In the genomic region with DNA sequence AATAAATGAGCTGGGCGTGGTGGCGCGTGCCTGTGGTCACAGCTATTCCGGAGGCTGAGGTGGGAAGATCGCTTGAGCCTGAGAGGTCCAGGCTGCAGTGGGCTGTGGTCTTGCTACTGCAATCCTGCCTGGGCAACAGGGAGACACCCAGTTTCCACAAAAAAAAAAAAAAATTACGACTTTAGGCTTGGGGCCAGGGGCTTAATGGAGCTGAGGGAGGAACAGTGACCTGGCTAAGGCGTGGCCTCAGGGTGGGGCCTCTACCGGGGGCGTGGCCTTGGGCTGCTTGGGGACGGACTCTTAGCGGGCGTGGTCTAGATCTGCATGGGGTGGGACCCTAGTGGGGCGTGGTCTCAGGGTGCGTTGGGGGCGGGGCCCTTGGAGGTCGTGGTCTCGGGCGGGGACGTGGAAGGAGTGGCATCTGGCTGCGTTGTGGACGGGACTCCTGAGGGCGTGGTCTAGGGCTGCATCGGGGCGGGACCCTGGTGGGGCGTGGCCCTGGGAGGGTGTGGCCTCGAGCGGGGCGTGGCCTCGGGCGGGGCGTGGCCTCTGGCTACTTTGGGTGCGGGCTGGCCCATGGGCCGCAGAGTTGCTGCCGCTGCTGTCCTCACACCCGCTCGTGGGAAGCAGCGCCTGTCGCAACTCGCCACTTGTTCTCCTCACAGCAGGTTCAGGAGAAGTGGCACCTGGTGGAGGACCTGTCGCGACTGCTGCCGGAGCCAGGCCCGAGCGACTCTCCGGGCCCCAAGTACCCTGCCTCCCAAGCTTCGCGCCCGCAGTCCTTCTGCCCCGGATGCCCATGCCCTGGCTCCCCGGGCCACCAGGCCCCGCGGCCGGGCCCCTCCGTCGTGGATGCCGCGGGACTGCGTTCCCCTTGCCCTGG, we compare ENCODE assay signal across 8 cellular contexts. TPM values are rescaled to one million over a fixed set of nuclear protein-coding genes. Genes with fewer than 3 reads are reported as not detected.
DNase-seq lines count a peak whose midpoint lies in the region; ATAC-seq and TF ChIP-seq lines count a peak whose summit lies in the region.

No MANE protein-coding gene starts in this region.

- peak overlapping the region; percentile 65 for H3K27ac ChIP-seq in CD4-positive, CD25-positive, alpha-beta regulatory T cell (ENCODE audit: insufficient read depth, low read length, poor library complexity, severe bottlenecking)

- H3K4me1 Mint-ChIP-seq in CD4-positive, CD25-positive, alpha-beta regulatory T cell: peaks cover 0 to 75% (median 23%) of the 10 kb centered on the region in 4 donors
- H3K4me1 Mint-ChIP-seq in stimulated activated effector memory CD8-positive, alpha-beta T cell treated with anti-CD3 and anti-CD28 coated beads, Interleukin-12 subunit alpha, Interleukin-12 subunit beta, amount 100 ng/mL, for 72 hours: peaks cover 67% of the 10 kb centered on the region

- peak; percentile 92 to 94 (median 94) for DNase-seq in CD4-positive, CD25-positive, alpha-beta regulatory T cell
- DNase-seq in NCI-H748 treated with DMSO at 0.1 percent for 48 hours (lab: John Stamatoyannopoulos, UW) (peak; percentile 85), ecto neural progenitor cell (ENCODE audit: low spot score) (peak; percentile 100), mucosa of descending colon (peak; percentile 98 to 99 (median 98))
- DNase-seq in activated CD4-positive, alpha-beta T cell treated with anti-CD3 and anti-CD28 coated beads for 48 hours: peak; percentile 99
- peak; percentile 97 to 99 for DNase-seq in stimulated activated effector memory CD8-positive, alpha-beta T cell treated with anti-CD3 and anti-CD28 coated beads, Interleukin-12 subunit alpha, Interleukin-12 subunit beta, amount 100 ng/mL, for 72 hours (ENCODE audit: low spot score in 2 of 2)

- H3K4me3 Mint-ChIP-seq in CD4-positive, CD25-positive, alpha-beta regulatory T cell: peak overlapping the region; percentile 40 to 82 (median 75)
- H3K4me3 Mint-ChIP-seq in stimulated activated effector memory CD8-positive, alpha-beta T cell treated with anti-CD3 and anti-CD28 coated beads, Interleukin-12 subunit alpha, Interleukin-12 subunit beta, amount 100 ng/mL, for 72 hours: peak overlapping the region; percentile 53

- intact Hi-C loops in mucosa of descending colon (cut with DNase I, micrococcal nuclease): no loop called here

- peaks cover 61% of the 10 kb centered on the region for H3K4me1 ChIP-seq in CD4-positive, CD25-positive, alpha-beta regulatory T cell (ENCODE audit: control insufficient read depth, insufficient read depth, low read length, poor library complexity, severe bottlenecking)
- peaks cover 52% of the 10 kb centered on the region for H3K4me1 ChIP-seq in mucosa of descending colon (ENCODE audit: low read depth)

- no peaks in the 10 kb centered on the region for H3K9me3 ChIP-seq in CD4-positive, CD25-positive, alpha-beta regulatory T cell (ENCODE audit: control insufficient read depth in 2 of 2, low read length in 2 of 2)
- no peaks in the 10 kb centered on the region for H3K9me3 ChIP-seq in mucosa of descending colon

- ATAC-seq in CD4-positive, CD25-positive, alpha-beta regulatory T cell (ENCODE audit: low read depth in 2 of 2): peak; percentile 81 to 87
- peak; percentile 81 for ATAC-seq in GM19351 (IDR thresholded peaks at IDR 0.05; ENCODE audit: unreplicated experiment)
- peak; percentile 74 for ATAC-seq in HG03432 (IDR thresholded peaks at IDR 0.05; ENCODE audit: unreplicated experiment)
- ATAC-seq in mucosa of descending colon: peak; percentile 82
- ATAC-seq in stimulated activated effector memory CD8-positive, alpha-beta T cell treated with anti-CD3 and anti-CD28 coated beads, Interleukin-12 subunit alpha, Interleukin-12 subunit beta, amount 100 ng/mL, for 72 hours: peak; percentile 88

- no peaks in the 10 kb centered on the region for H3K27me3 ChIP-seq in CD4-positive, CD25-positive, alpha-beta regulatory T cell (ENCODE audit: control insufficient read depth, insufficient read depth, low read length)

- no peaks in the 10 kb centered on the region for H3K27me3 Mint-ChIP-seq in CD4-positive, CD25-positive, alpha-beta regulatory T cell

- no peak overlapping the region for H3K4me3 ChIP-seq in CD4-positive, CD25-positive, alpha-beta regulatory T cell (ENCODE audit: low read depth, low read length)
- no peak overlapping the region for H3K4me3 ChIP-seq in mucosa of descending colon

- no peak for TF ChIP-seq CTCF in mucosa of descending colon (IDR thresholded peaks at IDR 0.05)

- H3K9me3 Mint-ChIP-seq in CD4-positive, CD25-positive, alpha-beta regulatory T cell: no peaks in the 10 kb centered on the region
- H3K9me3 Mint-ChIP-seq in stimulated activated effector memory CD8-positive, alpha-beta T cell treated with anti-CD3 and anti-CD28 coated beads, Interleukin-12 subunit alpha, Interleukin-12 subunit beta, amount 100 ng/mL, for 72 hours: no peaks in the 10 kb centered on the region

- peaks cover 29% of the 10 kb centered on the region for H3K36me3 ChIP-seq in CD4-positive, CD25-positive, alpha-beta regulatory T cell (ENCODE audit: control insufficient read depth, insufficient read depth, low read length)
- no peaks in the 10 kb centered on the region for H3K36me3 ChIP-seq in mucosa of descending colon (ENCODE audit: low read depth)

- H3K27ac Mint-ChIP-seq in CD4-positive, CD25-positive, alpha-beta regulatory T cell: peak overlapping the region; percentile 51 to 92 (median 66)
- H3K27ac Mint-ChIP-seq in stimulated activated effector memory CD8-positive, alpha-beta T cell treated with anti-CD3 and anti-CD28 coated beads, Interleukin-12 subunit alpha, Interleukin-12 subunit beta, amount 100 ng/mL, for 72 hours: peak overlapping the region; percentile 88

- H3K36me3 Mint-ChIP-seq in CD4-positive, CD25-positive, alpha-beta regulatory T cell: peaks cover 16% of the 10 kb centered on the region
- H3K36me3 Mint-ChIP-seq in stimulated activated effector memory CD8-positive, alpha-beta T cell treated with anti-CD3 and anti-CD28 coated beads, Interleukin-12 subunit alpha, Interleukin-12 subunit beta, amount 100 ng/mL, for 72 hours: peaks cover 89% of the 10 kb centered on the region

RNA-seq across cellular contexts. Expression of gene C17orf99, which starts 5.8 kb away (rescaled TPM):
- not detected for total RNA-seq in CD4-positive, CD25-positive, alpha-beta regulatory T cell
- polyA plus RNA-seq in CD4-positive, CD25-positive, alpha-beta regulatory T cell: not detected
- not detected for total RNA-seq in mucosa of descending colon

RNA-seq across cellular contexts. Expression of gene TMC8, which starts 9.8 kb away (rescaled TPM):
- 454 TPM for total RNA-seq in CD4-positive, CD25-positive, alpha-beta regulatory T cell
- polyA plus RNA-seq in CD4-positive, CD25-positive, alpha-beta regulatory T cell: 10 to 100 TPM; 61.8 to 82.0 (median 74.8) TPM
- 10 to 100 TPM in 1 of 3 donors, 1 to 10 TPM in 2; 6.0 to 11.4 (median 8.5) TPM for total RNA-seq in mucosa of descending colon

RNA-seq across cellular contexts. Expression of gene TMC6, which starts 11.9 kb away (rescaled TPM):
- 727 TPM for total RNA-seq in CD4-positive, CD25-positive, alpha-beta regulatory T cell
- polyA plus RNA-seq in CD4-positive, CD25-positive, alpha-beta regulatory T cell: 100 to 1,000 TPM; 160 to 242 (median 213) TPM
- 100 to 1,000 TPM in 2 of 3 donors, 10 to 100 TPM in 1; 53.8 to 108 (median 105) TPM for total RNA-seq in mucosa of descending colon

RNA-seq across cellular contexts. Expression of gene SYNGR2, which starts 28.0 kb away (rescaled TPM):
- 58.5 TPM for total RNA-seq in CD4-positive, CD25-positive, alpha-beta regulatory T cell
- 100 to 1,000 TPM; 156 to 180 (median 170) TPM for polyA plus RNA-seq in CD4-positive, CD25-positive, alpha-beta regulatory T cell
- total RNA-seq in mucosa of descending colon: 100 to 1,000 TPM in 2 of 3 donors, 10 to 100 TPM in 1; 90.4 to 202 (median 196) TPM

RNA-seq across cellular contexts. Expression of gene TK1, which starts 46.4 kb away (rescaled TPM):
- total RNA-seq in CD4-positive, CD25-positive, alpha-beta regulatory T cell: 3.2 TPM
- polyA plus RNA-seq in CD4-positive, CD25-positive, alpha-beta regulatory T cell: 10 to 100 TPM; 12.4 to 33.8 (median 15.0) TPM
- 10 to 100 TPM in 2 of 3 donors, 1 to 10 TPM in 1; 8.9 to 46.5 (median 10.2) TPM for total RNA-seq in mucosa of descending colon

Comparison
In these comparisons a context has a peak if more than half of its experiments do, and no peak if none do; other contexts are left out.
1. RNA of gene TMC8, which starts 9.8 kb away (total RNA-seq): 454 TPM in CD4-positive, CD25-positive, alpha-beta regulatory T cell (single experiment); 6.0 to 11.4 TPM in mucosa of descending colon; every median in the first group is over 10 times any median in the second.
2. Peak in every context shown above with its lines, with median percentiles within 50 percentile points of each other: ATAC-seq and DNase-seq.